ENCODE assay signal across 1 cellular context in the genomic region with DNA sequence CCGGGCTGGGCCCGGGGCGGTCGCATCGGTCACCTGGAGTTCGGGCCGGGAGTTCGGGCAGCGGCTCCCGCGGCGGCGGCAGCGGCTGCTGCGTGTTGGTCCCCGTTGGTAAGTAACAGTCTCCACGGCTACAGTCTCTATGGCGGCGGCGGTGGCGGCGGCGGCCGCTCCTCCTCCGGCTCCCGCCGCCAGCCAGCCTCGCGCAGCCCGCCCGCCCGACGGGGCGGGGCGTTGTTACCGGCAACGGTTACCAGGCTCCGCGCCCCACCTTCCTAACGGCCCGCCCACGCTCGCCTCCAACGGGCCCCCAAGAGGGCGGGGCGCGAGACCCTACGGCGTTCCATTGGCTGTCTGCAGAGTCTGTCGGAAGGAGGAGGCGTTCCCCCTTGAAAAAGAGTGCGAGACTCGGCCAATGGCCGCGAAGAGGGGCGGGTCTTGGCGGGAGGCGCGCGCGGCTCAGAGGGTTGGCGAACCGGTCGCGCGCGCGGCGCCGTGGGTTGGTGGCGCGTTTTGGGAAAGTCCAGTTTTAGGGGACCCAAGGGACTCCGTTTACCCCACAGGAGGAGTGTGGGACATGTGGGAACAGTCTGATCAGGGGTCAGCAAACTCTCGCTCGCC.
TF ChIP-seq lines count a peak whose summit lies in the region.

TSS of gene RFX2 (minus strand) at position 141 of the 618 bp plus-strand sequence. CDS start 63,004 bp downstream, outside the sequence.

TF ChIP-seq in K562, 482 proteins besides CTCF, POLR2A, EP300 and RAD21 (continued from another document and continues in another):
- TF ChIP-seq, protein P1, sequence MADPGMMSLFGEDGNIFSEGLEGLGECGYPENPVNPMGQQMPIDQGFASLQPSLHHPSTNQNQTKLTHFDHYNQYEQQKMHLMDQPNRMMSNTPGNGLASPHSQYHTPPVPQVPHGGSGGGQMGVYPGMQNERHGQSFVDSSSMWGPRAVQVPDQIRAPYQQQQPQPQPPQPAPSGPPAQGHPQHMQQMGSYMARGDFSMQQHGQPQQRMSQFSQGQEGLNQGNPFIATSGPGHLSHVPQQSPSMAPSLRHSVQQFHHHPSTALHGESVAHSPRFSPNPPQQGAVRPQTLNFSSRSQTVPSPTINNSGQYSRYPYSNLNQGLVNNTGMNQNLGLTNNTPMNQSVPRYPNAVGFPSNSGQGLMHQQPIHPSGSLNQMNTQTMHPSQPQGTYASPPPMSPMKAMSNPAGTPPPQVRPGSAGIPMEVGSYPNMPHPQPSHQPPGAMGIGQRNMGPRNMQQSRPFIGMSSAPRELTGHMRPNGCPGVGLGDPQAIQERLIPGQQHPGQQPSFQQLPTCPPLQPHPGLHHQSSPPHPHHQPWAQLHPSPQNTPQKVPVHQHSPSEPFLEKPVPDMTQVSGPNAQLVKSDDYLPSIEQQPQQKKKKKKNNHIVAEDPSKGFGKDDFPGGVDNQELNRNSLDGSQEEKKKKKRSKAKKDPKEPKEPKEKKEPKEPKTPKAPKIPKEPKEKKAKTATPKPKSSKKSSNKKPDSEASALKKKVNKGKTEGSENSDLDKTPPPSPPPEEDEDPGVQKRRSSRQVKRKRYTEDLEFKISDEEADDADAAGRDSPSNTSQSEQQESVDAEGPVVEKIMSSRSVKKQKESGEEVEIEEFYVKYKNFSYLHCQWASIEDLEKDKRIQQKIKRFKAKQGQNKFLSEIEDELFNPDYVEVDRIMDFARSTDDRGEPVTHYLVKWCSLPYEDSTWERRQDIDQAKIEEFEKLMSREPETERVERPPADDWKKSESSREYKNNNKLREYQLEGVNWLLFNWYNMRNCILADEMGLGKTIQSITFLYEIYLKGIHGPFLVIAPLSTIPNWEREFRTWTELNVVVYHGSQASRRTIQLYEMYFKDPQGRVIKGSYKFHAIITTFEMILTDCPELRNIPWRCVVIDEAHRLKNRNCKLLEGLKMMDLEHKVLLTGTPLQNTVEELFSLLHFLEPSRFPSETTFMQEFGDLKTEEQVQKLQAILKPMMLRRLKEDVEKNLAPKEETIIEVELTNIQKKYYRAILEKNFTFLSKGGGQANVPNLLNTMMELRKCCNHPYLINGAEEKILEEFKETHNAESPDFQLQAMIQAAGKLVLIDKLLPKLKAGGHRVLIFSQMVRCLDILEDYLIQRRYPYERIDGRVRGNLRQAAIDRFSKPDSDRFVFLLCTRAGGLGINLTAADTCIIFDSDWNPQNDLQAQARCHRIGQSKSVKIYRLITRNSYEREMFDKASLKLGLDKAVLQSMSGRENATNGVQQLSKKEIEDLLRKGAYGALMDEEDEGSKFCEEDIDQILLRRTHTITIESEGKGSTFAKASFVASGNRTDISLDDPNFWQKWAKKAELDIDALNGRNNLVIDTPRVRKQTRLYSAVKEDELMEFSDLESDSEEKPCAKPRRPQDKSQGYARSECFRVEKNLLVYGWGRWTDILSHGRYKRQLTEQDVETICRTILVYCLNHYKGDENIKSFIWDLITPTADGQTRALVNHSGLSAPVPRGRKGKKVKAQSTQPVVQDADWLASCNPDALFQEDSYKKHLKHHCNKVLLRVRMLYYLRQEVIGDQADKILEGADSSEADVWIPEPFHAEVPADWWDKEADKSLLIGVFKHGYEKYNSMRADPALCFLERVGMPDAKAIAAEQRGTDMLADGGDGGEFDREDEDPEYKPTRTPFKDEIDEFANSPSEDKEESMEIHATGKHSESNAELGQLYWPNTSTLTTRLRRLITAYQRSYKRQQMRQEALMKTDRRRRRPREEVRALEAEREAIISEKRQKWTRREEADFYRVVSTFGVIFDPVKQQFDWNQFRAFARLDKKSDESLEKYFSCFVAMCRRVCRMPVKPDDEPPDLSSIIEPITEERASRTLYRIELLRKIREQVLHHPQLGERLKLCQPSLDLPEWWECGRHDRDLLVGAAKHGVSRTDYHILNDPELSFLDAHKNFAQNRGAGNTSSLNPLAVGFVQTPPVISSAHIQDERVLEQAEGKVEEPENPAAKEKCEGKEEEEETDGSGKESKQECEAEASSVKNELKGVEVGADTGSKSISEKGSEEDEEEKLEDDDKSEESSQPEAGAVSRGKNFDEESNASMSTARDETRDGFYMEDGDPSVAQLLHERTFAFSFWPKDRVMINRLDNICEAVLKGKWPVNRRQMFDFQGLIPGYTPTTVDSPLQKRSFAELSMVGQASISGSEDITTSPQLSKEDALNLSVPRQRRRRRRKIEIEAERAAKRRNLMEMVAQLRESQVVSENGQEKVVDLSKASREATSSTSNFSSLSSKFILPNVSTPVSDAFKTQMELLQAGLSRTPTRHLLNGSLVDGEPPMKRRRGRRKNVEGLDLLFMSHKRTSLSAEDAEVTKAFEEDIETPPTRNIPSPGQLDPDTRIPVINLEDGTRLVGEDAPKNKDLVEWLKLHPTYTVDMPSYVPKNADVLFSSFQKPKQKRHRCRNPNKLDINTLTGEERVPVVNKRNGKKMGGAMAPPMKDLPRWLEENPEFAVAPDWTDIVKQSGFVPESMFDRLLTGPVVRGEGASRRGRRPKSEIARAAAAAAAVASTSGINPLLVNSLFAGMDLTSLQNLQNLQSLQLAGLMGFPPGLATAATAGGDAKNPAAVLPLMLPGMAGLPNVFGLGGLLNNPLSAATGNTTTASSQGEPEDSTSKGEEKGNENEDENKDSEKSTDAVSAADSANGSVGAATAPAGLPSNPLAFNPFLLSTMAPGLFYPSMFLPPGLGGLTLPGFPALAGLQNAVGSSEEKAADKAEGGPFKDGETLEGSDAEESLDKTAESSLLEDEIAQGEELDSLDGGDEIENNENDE (IDR thresholded peaks at IDR 0.05; ENCODE audit: low read depth, low read length): no peak
- TF ChIP-seq NONO (IDR thresholded peaks at IDR 0.05; ENCODE audit: low read depth in 2 of 2, low read length in 1 of 2) (no peak), SNIP1 (IDR thresholded peaks at IDR 0.05; ENCODE audit: low read depth) (no peak), CHAMP1 (IDR thresholded peaks at IDR 0.05) (no peak), HCFC1 (IDR thresholded peaks at IDR 0.05; ENCODE audit: low read depth, low read length) (0 out of 2 replicates have a peak, but pooled peaks have one; percentile 23), MXI1 (IDR thresholded peaks at IDR 0.05; ENCODE audit: low read depth, low read length) (peak; percentile 99), PRDM10 (IDR thresholded peaks at IDR 0.05; ENCODE audit: partially characterized antibody) (peak; percentile 76), SIRT6 (IDR thresholded peaks at IDR 0.05; ENCODE audit: low read depth, low read length) (no peak), ILK (tag; IDR thresholded peaks at IDR 0.05; ENCODE audit: borderline replicate concordance, low read depth) (no peak), MYC (IDR thresholded peaks at IDR 0.05; ENCODE audit: low read depth, low read length) (no peak), MYC (CRISPR knock-in tag; IDR thresholded peaks at IDR 0.05; ENCODE audit: borderline replicate concordance, low read depth) (no peak), RCOR1 (IDR thresholded peaks at IDR 0.05; ENCODE audit: borderline replicate concordance in 1 of 2, low read depth in 2 of 2, low read length in 2 of 2) (peak in 1 of 2 experiments; percentile 70; a peak in 2 of 4 replicates), MCM5 (IDR thresholded peaks at IDR 0.05; ENCODE audit: low read depth) (no peak), POLR3G (IDR thresholded peaks at IDR 0.05; ENCODE audit: extremely low read depth, insufficient read length, insufficient replicate concordance) (no peak), ZC3H11A (IDR thresholded peaks at IDR 0.05; ENCODE audit: low read depth, low read length) (no peak), ZBTB7A (IDR thresholded peaks at IDR 0.05; ENCODE audit: borderline replicate concordance, control insufficient read depth, low read depth, low read length) (no peak), SMARCB1 (IDR thresholded peaks at IDR 0.05; ENCODE audit: insufficient read length, low read depth) (no peak), TCF3 (CRISPR knock-in tag; IDR thresholded peaks at IDR 0.05) (no peak), YBX1 (IDR thresholded peaks at IDR 0.05) (no peak), POU5F1 (IDR thresholded peaks at IDR 0.05; ENCODE audit: borderline replicate concordance, low read depth, low read length, partially characterized antibody) (no peak), FOXP1 (CRISPR knock-in tag; IDR thresholded peaks at IDR 0.05) (peak; percentile 5; the same call in 1 of the 2 replicates), CREB1 (IDR thresholded peaks at IDR 0.05) (no peak; the same call in 1 of the 2 replicates), CREB1 (CRISPR knock-in tag; IDR thresholded peaks at IDR 0.05) (peak; percentile 47; the same call in 1 of the 2 replicates), SUPT5H (IDR thresholded peaks at IDR 0.05) (peak; percentile 90), ZKSCAN8 (CRISPR knock-in tag; IDR thresholded peaks at IDR 0.05) (no peak), HSF4 (CRISPR knock-in tag; IDR thresholded peaks at IDR 0.05; ENCODE audit: borderline replicate concordance) (no peak), ZNF589 (CRISPR knock-in tag; IDR thresholded peaks at IDR 0.05; ENCODE audit: low read depth) (no peak), ZNF133 (CRISPR knock-in tag; IDR thresholded peaks at IDR 0.05) (no peak), ZNF507 (tag; conservative IDR thresholded peaks at IDR 0.05) (no peak), ZNF644 (tag; IDR thresholded peaks at IDR 0.05; ENCODE audit: low read depth) (no peak), RFX7 (CRISPR knock-in tag; IDR thresholded peaks at IDR 0.05) (no peak), HDAC6 (IDR thresholded peaks at IDR 0.05; ENCODE audit: low read depth, low read length) (no peak), ZFP30 (CRISPR knock-in tag; IDR thresholded peaks at IDR 0.05; ENCODE audit: borderline replicate concordance) (no peak), ZNF134 (CRISPR knock-in tag; conservative IDR thresholded peaks at IDR 0.05) (no peak), PTBP1 (IDR thresholded peaks at IDR 0.05; ENCODE audit: low read depth, low read length) (no peak), MEIS2 (IDR thresholded peaks at IDR 0.05; ENCODE audit: partially characterized antibody) (peak; percentile 51), U2AF2 (optimal IDR thresholded peaks at IDR 0.05; ENCODE audit: low read depth, low read length) (no peak), SRSF7 (optimal IDR thresholded peaks at IDR 0.05; ENCODE audit: low read depth, low read length) (no peak), NCOR1 (IDR thresholded peaks at IDR 0.05) (no peak), L3MBTL2 (IDR thresholded peaks at IDR 0.05) (no peak; the same call in 1 of the 2 replicates), PTRF (tag; IDR thresholded peaks at IDR 0.05) (no peak), ZNF212 (CRISPR knock-in tag; IDR thresholded peaks at IDR 0.05) (no peak), SAFB (IDR thresholded peaks at IDR 0.05; ENCODE audit: borderline replicate concordance, low read depth, low read length) (peak; percentile 54; the same call in 1 of the 2 replicates), ELF2 (CRISPR knock-in tag; IDR thresholded peaks at IDR 0.05) (no peak), NUFIP1 (IDR thresholded peaks at IDR 0.05; ENCODE audit: partially characterized antibody) (no peak), EGR1 (conservative IDR thresholded peaks at IDR 0.05) (peak; percentile 99), SP1 (CRISPR knock-in tag; IDR thresholded peaks at IDR 0.05) (peak; percentile 94), TRIM24 (IDR thresholded peaks at IDR 0.05) (no peak)
- TF ChIP-seq, protein P2, sequence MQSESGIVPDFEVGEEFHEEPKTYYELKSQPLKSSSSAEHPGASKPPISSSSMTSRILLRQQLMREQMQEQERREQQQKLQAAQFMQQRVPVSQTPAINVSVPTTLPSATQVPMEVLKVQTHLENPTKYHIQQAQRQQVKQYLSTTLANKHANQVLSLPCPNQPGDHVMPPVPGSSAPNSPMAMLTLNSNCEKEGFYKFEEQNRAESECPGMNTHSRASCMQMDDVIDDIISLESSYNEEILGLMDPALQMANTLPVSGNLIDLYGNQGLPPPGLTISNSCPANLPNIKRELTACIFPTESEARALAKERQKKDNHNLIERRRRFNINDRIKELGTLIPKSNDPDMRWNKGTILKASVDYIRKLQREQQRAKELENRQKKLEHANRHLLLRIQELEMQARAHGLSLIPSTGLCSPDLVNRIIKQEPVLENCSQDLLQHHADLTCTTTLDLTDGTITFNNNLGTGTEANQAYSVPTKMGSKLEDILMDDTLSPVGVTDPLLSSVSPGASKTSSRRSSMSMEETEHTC (IDR thresholded peaks at IDR 0.05): no peak
